ENCODE assay signal across 8 cellular contexts in genomic region chr9:112443200-112443599, GRCh38. TPM values are rescaled to one million over a fixed set of nuclear protein-coding genes. Genes with fewer than 3 reads are reported as not detected.
DNase-seq lines count a peak whose midpoint lies in the region; ATAC-seq and TF ChIP-seq lines count a peak whose summit lies in the region.

No MANE protein-coding gene starts in this region.

- TF ChIP-seq POLR2A in erythroblast (IDR thresholded peaks at IDR 0.05; ENCODE audit: low read length): no peak

- DNase-seq in GM06990 (ENCODE audit: extremely low read depth, insufficient read length) (no peak), RWPE1 (ENCODE audit: low spot score) (peak; percentile 28), erythroblast (lab: John Stamatoyannopoulos, UW) (peak; percentile 37 to 47), posterior vena cava (ENCODE audit: low spot score) (no peak)
- peak in 5 of 6 experiments; percentile 1 to 38 (median 7) for DNase-seq in stimulated activated naive CD4-positive, alpha-beta T cell (lab: John Stamatoyannopoulos, UW)

- TF ChIP-seq CTCF in 22Rv1 (IDR thresholded peaks at IDR 0.05) (peak; percentile 42), GM06990 (IDR thresholded peaks at IDR 0.05; ENCODE audit: insufficient read depth, low read length, poor library complexity, severe bottlenecking) (peak; percentile 56), RWPE1 (conservative IDR thresholded peaks at IDR 0.05; ENCODE audit: low read depth) (peak; percentile 36; the same call in 1 of the 2 replicates)

- H3K36me3 ChIP-seq in GM06990 (ENCODE audit: control insufficient read depth, insufficient read depth, low read length): no peaks in the 10 kb centered on the region; the same call in 1 of the 2 replicates

- H3K27ac ChIP-seq in 22Rv1 (no peak overlapping the region), RWPE1 (no peak overlapping the region)

- H3K4me3 ChIP-seq in GM06990 (replicated peaks; ENCODE audit: low read depth, low read length): no peak overlapping the region

- ATAC-seq in GM18907 (IDR thresholded peaks at IDR 0.05; ENCODE audit: unreplicated experiment): no peak
- no peak for ATAC-seq in activated CD4-positive, CD25-positive, alpha-beta regulatory T cell treated with anti-CD3 and anti-CD28 coated beads, Interleukin-2, amount 50 U/mL, for 24 hours

- intact Hi-C loops in posterior vena cava (cut with DNase I): no loop called here

- POLR2A ChIA-PET in RWPE1 (lab: Yijun Ruan, JAX; ENCODE audit: low non-redundant PET): no interaction called here

- CTCF ChIA-PET in RWPE1 (lab: Yijun Ruan, JAX): interaction anchor here (0.5 to 1.2 kb wide), 9 partner anchors 12 to 277 kb away, joined by 3 to 4 read pairs (median 3); partner anchors contain the start of gene INIP

- no peaks in the 10 kb centered on the region for H3K27me3 ChIP-seq in GM06990 (replicated peaks; ENCODE audit: control insufficient read depth, insufficient read depth, low read length)

RNA-seq across cellular contexts. Expression of gene KIAA1958, which starts 43.4 kb away (rescaled TPM):
- total RNA-seq in posterior vena cava: 1 to 10 TPM; 4.5 to 5.8 TPM

Comparison
In these comparisons a context has a peak if more than half of its experiments do, and no peak if none do; other contexts are left out.
1. DNase-seq: peak in RWPE1 (single experiment), erythroblast (2 of 2) and stimulated activated naive CD4-positive, alpha-beta T cell (5 of 6); none in GM06990 (single experiment) and posterior vena cava (single experiment).
2. Peak in every context shown above with its lines, with median percentiles within 50 percentile points of each other: CTCF ChIP-seq.